In the genomic region with DNA sequence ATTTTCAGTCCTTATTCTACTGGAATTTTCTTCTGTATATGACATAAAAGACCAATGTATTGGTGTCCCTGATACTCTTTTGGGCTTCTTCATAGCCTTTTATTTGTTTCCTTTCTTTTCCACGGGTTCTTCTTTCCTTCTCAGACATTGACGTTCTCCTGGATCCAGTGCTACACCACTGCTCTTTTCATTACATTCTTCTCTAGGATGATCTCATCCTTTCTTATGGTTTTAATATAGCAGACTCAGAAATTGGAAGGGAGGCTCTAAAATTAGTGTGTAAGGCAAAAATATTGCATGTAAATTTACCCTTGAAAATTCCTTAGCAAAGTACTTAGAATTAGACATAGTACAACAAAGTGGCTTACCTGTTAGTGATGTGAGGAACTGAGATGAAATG, we compare ENCODE assay signal across 35 cellular contexts.
"Had no signal": no experiment of that assay in that cellular context is flagged by ENCODE, and none has a peak within 500 bp of the region (broad histone marks: within the 10 kb centered on the region; RNA-seq: fewer than 3 reads in every experiment).

No MANE protein-coding gene starts in this region.

- H3K4me3 ChIP-seq: MG63, Peyer's patch, SJSA1 had no signal

- H3K27me3 ChIP-seq: MG63, Peyer's patch, SJSA1 had no signal

- H3K4me1 ChIP-seq: Peyer's patch, SJSA1 had no signal

- H3K9me3 ChIP-seq: MG63, Peyer's patch, SJSA1 had no signal

- H3K27ac ChIP-seq: Peyer's patch, SJSA1, VCaP had no signal

- H3K36me3 ChIP-seq: MG63, Peyer's patch, SJSA1 had no signal

- ATAC-seq: activated naive CD4-positive, alpha-beta T cell treated with anti-CD3 and anti-CD28 coated beads, Interleukin-2, amount 50 U/mL, for 72 hours; activated T-cell treated with anti-CD3 and anti-CD28 coated beads, Interleukin-2, amount 50 U/mL, for 4 hours; PC-3 had no signal

- DNase-seq: activated B cell treated with CpG ODN at 0.5 μM for 24 hours; activated CD4-positive, alpha-beta memory T cell treated with anti-CD3 and anti-CD28 coated beads for 36 hours; activated CD4-positive, alpha-beta T cell treated with anti-CD3 and anti-CD28 coated beads for 4 hours; activated CD4-positive, alpha-beta T cell treated with anti-CD3 and anti-CD28 coated beads, Interleukin-2, amount 50 U/mL, for 1 hour; activated CD4-positive, CD25-positive, alpha-beta regulatory T cell treated with anti-CD3 and anti-CD28 coated beads, Interleukin-2, amount 50 U/mL, for 72 hours; activated CD8-positive, alpha-beta memory T cell treated with anti-CD3 and anti-CD28 coated beads, Interleukin-2, amount 50 U/mL, for 4 hours; activated gamma-delta T cell treated with Interleukin-2 at 50 U/mL for 16 hours; activated naive CD4-positive, alpha-beta T cell treated with anti-CD3 and anti-CD28 coated beads for 36 hours; activated T-cell treated with anti-CD3 and anti-CD28 coated beads for 4 hours; activated T-cell treated with anti-CD3 and anti-CD28 coated beads, Interleukin-2, amount 50 U/mL, for 4 hours; anterior cingulate cortex; caudate nucleus; Kasumi-1; MG63; NCI-H1048; NCI-H1105 treated with DMSO at 0.1 percent for 48 hours; NCI-H1436; NCI-H1694; NCI-H1930; NCI-H2081 treated with DMSO at 0.1 percent for 48 hours; NCI-H226; NCI-H446 treated with DMSO at 0.1 percent for 48 hours; NCI-H524; NCI-H69; PC-3; Peyer's patch; RPMI8226; SHP77 treated with DMSO at 0.1 percent for 48 hours; SW 1271; T-helper 1 cell; T-helper 2 cell; T-helper 9 cell had no signal
